Comparison of ENCODE assay signal across 16 cellular contexts in the genomic region with DNA sequence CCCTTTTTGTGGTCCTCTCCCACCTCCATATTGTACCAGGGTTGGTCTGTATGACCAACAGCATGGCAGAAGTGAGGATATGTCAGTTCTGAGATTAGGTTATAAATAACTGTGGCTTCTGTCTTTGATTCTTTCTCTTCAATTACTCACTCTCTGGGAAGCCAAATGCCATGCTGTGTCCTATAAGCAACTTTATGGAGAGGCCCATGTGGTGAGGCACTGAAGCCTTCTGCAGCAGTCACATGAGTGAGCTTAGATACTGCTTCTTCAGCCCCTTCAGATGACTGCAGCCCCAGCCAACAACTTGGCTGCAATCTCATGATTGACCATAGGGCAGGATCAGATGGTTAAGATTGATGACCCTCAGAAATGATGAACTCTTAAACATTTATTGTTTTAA. TPM values are rescaled to one million over a fixed set of nuclear protein-coding genes. Genes with fewer than 3 reads are reported as not detected.
DNase-seq lines count a peak whose midpoint lies in the region; ATAC-seq, FAIRE-seq and TF ChIP-seq lines count a peak whose summit lies in the region.
"Had no signal": no experiment of that assay in that cellular context is flagged by ENCODE, and none has a peak within 500 bp of the region (broad histone marks: within the 10 kb centered on the region; RNA-seq: fewer than 3 reads in every experiment).

No MANE protein-coding gene starts in this region.

- no peaks in the 10 kb centered on the region for H3K9me3 ChIP-seq in Karpas-422 (ENCODE audit: low read length)
- H3K9me3 ChIP-seq in K562 (replicated peaks; ENCODE audit: control insufficient read depth, insufficient read depth, low read depth, low read length): no peaks in the 10 kb centered on the region
- H3K9me3 ChIP-seq in mucosa of rectum (ENCODE audit: control insufficient read depth in 2 of 2, low read length in 2 of 2): no peaks in the 10 kb centered on the region
- H3K9me3 ChIP-seq in pancreas: no peaks in the 10 kb centered on the region
- H3K9me3 ChIP-seq: A549, BLaER1 had no signal

- POLR2A ChIA-PET in K562 (lab: Yijun Ruan, JAX): no interaction called here

- no TSS peak for BruUV-seq in K562 (replicated peaks; lab: Mats Ljungman, UMichigan)

- no peak for TF ChIP-seq POLR2A in K562 (conservative IDR thresholded peaks at IDR 0.05)

- in situ Hi-C loops in K562 (cut with MboI): no loop called here

- H3K9ac ChIP-seq in Karpas-422 (ENCODE audit: low read length) (no peak overlapping the region), K562 (ENCODE audit: insufficient read depth in 1 of 2, low read depth in 2 of 2, low read length in 2 of 2) (no peak overlapping the region), mucosa of rectum (ENCODE audit: low read depth in 1 of 2, low read length in 2 of 2) (no peak overlapping the region)
- H3K9ac ChIP-seq: BLaER1 had no signal

- no peak for DNase-seq in Karpas-422
- DNase-seq in K562 (ENCODE audit: extremely low read depth in 1 of 4, low spot score in 3 of 4): no peak
- no peak for DNase-seq in pancreas
- DNase-seq: AML-193; CD4-positive, CD25-positive, alpha-beta regulatory T cell; DMS53; GOT3; H9; KBM-7 had no signal

- no peaks in the 10 kb centered on the region for H4K20me1 ChIP-seq in Karpas-422 (ENCODE audit: insufficient read depth, low read depth, low read length)
- no peaks in the 10 kb centered on the region for H4K20me1 ChIP-seq in K562 (replicated peaks; ENCODE audit: control insufficient read depth, insufficient read depth, low read length)
- H4K20me1 ChIP-seq: BLaER1 had no signal

- 0 out of 2 replicates have a peak overlapping the region, but pooled peaks have one; percentile 18 for H2AFZ ChIP-seq in Karpas-422 (ENCODE audit: low read length)
- no peak overlapping the region for H2AFZ ChIP-seq in K562 (ENCODE audit: low read depth, low read length)

- no peak for TF ChIP-seq RAD21 in K562 (CRISPR knock-in tag; conservative IDR thresholded peaks at IDR 0.05 in 1 of 2, IDR thresholded peaks at IDR 0.05 in 1 of 2)

- FAIRE-seq in K562 (lab: Jason Lieb, UNC): no peak
- no peak for FAIRE-seq in pancreas (lab: Jason Lieb, UNC)
- FAIRE-seq: A549, GM18507 had no signal

- H3K27ac ChIP-seq in Karpas-422 (ENCODE audit: low read length) (no peak overlapping the region), K562 (ENCODE audit: extremely low read depth, low read depth, low read length) (no peak overlapping the region), mucosa of rectum (ENCODE audit: low read depth in 2 of 2, low read length in 2 of 2) (peak overlapping the region; percentile 65 to 80), pancreas (no peak overlapping the region)
- H3K27ac ChIP-seq: A549, BLaER1, HL-60 had no signal

- H3K9me1 ChIP-seq in K562 (ENCODE audit: control insufficient read depth, insufficient read depth, low read length): no peaks in the 10 kb centered on the region

- no peak overlapping the region for H3K4me2 ChIP-seq in Karpas-422 (ENCODE audit: low read depth, low read length, poor library complexity, severe bottlenecking)
- H3K4me2 ChIP-seq in K562 (ENCODE audit: insufficient read depth, low read length): no peak overlapping the region
- H3K4me2 ChIP-seq: A549, BLaER1 had no signal

- no peaks in the 10 kb centered on the region for H3K27me3 ChIP-seq in Karpas-422 (ENCODE audit: low read length)
- H3K27me3 ChIP-seq in K562 (ENCODE audit: control insufficient read depth in 2 of 2, insufficient read depth in 2 of 2, low read length in 2 of 2): no peaks in the 10 kb centered on the region
- H3K27me3 ChIP-seq in mucosa of rectum (ENCODE audit: control insufficient read depth in 2 of 2, insufficient read depth in 2 of 2, low read length in 2 of 2): no peaks in the 10 kb centered on the region
- no peaks in the 10 kb centered on the region for H3K27me3 ChIP-seq in pancreas
- H3K27me3 ChIP-seq: BLaER1 had no signal

- peaks cover 17% of the 10 kb centered on the region for H3K4me1 ChIP-seq in Karpas-422 (ENCODE audit: low read length)
- no peaks in the 10 kb centered on the region; a peak in 1 of 5 replicates for H3K4me1 ChIP-seq in K562 (replicated peaks in 1 of 2; ENCODE audit: control insufficient read depth in 2 of 2, insufficient read depth in 2 of 2, low read length in 2 of 2)
- peaks cover 38 to 67% of the 10 kb centered on the region in 2 donors for H3K4me1 ChIP-seq in mucosa of rectum (ENCODE audit: control insufficient read depth in 2 of 2, insufficient read depth in 2 of 2, low read length in 2 of 2)
- peaks cover 11 to 13% (median 12%) of the 10 kb centered on the region in 3 donors for H3K4me1 ChIP-seq in pancreas
- H3K4me1 ChIP-seq: BLaER1 had no signal

- ATAC-seq in K562 (no peak), pancreas (no peak), GM18502 (IDR thresholded peaks at IDR 0.05; ENCODE audit: poor library complexity, unreplicated experiment) (no peak), HG03457 (IDR thresholded peaks at IDR 0.05; ENCODE audit: unreplicated experiment) (no peak)
- ATAC-seq: A549 had no signal

- no peak for TF ChIP-seq EP300 in K562 (IDR thresholded peaks at IDR 0.05; ENCODE audit: low read length)

- no peak for TF ChIP-seq CTCF in K562 (IDR thresholded peaks at IDR 0.05 in 2 of 3, conservative IDR thresholded peaks at IDR 0.05 in 1 of 3; ENCODE audit: insufficient read depth in 2 of 3, low read depth in 1 of 3, low read length in 3 of 3)
- no peak for TF ChIP-seq CTCF in pancreas (IDR thresholded peaks at IDR 0.05)

- H3K4me3 ChIP-seq in Karpas-422 (ENCODE audit: low read length): no peak overlapping the region
- no peak overlapping the region for H3K4me3 ChIP-seq in K562
- no peak overlapping the region for H3K4me3 ChIP-seq in mucosa of rectum (ENCODE audit: low read length in 2 of 2)
- H3K4me3 ChIP-seq in pancreas: no peak overlapping the region
- H3K4me3 ChIP-seq: A549, BLaER1 had no signal

- intact Hi-C loops in K562 (cut with micrococcal nuclease) (no loop called here), pancreas (cut with DNase I) (no loop called here)

- H3K9me2 ChIP-seq in Karpas-422 (replicated peaks; ENCODE audit: insufficient read depth, low read length): no peaks in the 10 kb centered on the region; the same call in 1 of the 2 replicates

- H3K79me2 ChIP-seq in Karpas-422 (ENCODE audit: low read length) (no peaks in the 10 kb centered on the region), K562 (ENCODE audit: control insufficient read depth, insufficient read depth, low read length) (no peaks in the 10 kb centered on the region)

- no peaks in the 10 kb centered on the region for H3K36me3 ChIP-seq in Karpas-422 (ENCODE audit: insufficient read depth, low read length)
- no peaks in the 10 kb centered on the region for H3K36me3 ChIP-seq in K562 (ENCODE audit: control insufficient read depth, insufficient read depth, low read length)
- H3K36me3 ChIP-seq in mucosa of rectum (ENCODE audit: control insufficient read depth in 2 of 2, insufficient read depth in 2 of 2, low read length in 2 of 2): no peaks in the 10 kb centered on the region
- H3K36me3 ChIP-seq in pancreas: no peaks in the 10 kb centered on the region
- H3K36me3 ChIP-seq: BLaER1 had no signal

- CTCF ChIA-PET in K562 (lab: Yijun Ruan, JAX; ENCODE audit: low intra/inter-chr PET ratio): no interaction called here

TF ChIP-seq in K562, 482 proteins besides CTCF, POLR2A, EP300 and RAD21 (continues in another document):
- no peak for TF ChIP-seq E4F1 (CRISPR knock-in tag; IDR thresholded peaks at IDR 0.05; ENCODE audit: borderline replicate concordance)

RNA-seq across cellular contexts. Expression of gene SAMD13, which starts 34.0 kb away (rescaled TPM):
- 1.6 and 3.1 TPM in 2 replicates for total RNA-seq in Karpas-422 (2014; rRNA removed; shearing (Covaris generic); ENCODE audit: low replicate concordance)
- total RNA-seq in K562 (2011; cell fraction: chromatin; rRNA removed; ENCODE audit: low replicate concordance): 1.5 TPM in 1 of 2 replicates, not detected in the other
- 0.39 TPM in 1 of 2 replicates, not detected in the other for total RNA-seq in K562 (2011; cell fraction: nucleolus; rRNA removed)
- 1.1 TPM in 1 of 2 replicates, not detected in the other for total RNA-seq in K562 (2011; cell fraction: nucleoplasm; rRNA removed)
- total RNA-seq in K562 (2014; rRNA removed) (0.86 and 1.1 TPM in 2 replicates), K562 (2014; rRNA removed; fragmentation: Illumina TruSeq; extraction: Trizol) (1.1 and 1.3 TPM in 2 replicates), K562 (2015; rRNA removed; fragmentation: Illumina TruSeq; extraction: Trizol) (1.2 and 1.3 TPM in 2 replicates), K562 (2021) (0.56 and 0.78 TPM in 2 replicates), pancreas (1 to 10 TPM in 1 of 6 donors, under 1 TPM in 5; 0.57 to 2.6 (median 0.66) TPM)
- polyA plus RNA-seq in K562 (2011; rRNA removed) (0.39 and 0.96 TPM in 2 replicates), K562 (2014; fragmentation: Illumina TruSeq; extraction: Trizol) (1.1 and 1.2 TPM in 2 replicates), K562 (2014; fragmentation: Nextera tagmentation; extraction: Ambion mirVana) (under 1 TPM; 0.92 to 1.00 TPM), K562 (2014; rRNA removed) (1.7 and 2.7 TPM in 2 replicates), pancreas (1 to 10 TPM in 1 of 2 donors, under 1 TPM in 1; 0.65 to 1.3 TPM)
- polyA plus RNA-seq in K562 (2011; cell fraction: cytosol; rRNA removed): 0.09 and 0.21 TPM in 2 replicates
- 0.25 and 0.78 TPM in 2 replicates for polyA plus RNA-seq in K562 (2011; cell fraction: nucleus; rRNA removed)
- 1.6 and 2.4 TPM in 2 replicates for polyA plus RNA-seq in K562 (2012)
- 0.42 and 1.3 TPM in 2 replicates for polyA minus RNA-seq in K562 (2011; rRNA and poly(A)+ RNA removed)
- not detected in 2 replicates for polyA minus RNA-seq in K562 (2011; cell fraction: cytosol; rRNA and poly(A)+ RNA removed)
- 0.40 TPM in 1 of 2 replicates, not detected in the other for polyA minus RNA-seq in K562 (2011; cell fraction: nucleus; rRNA and poly(A)+ RNA removed)
- total RNA-seq: CD4-positive, CD25-positive, alpha-beta regulatory T cell had no signal

Comparison
In these comparisons a context has a peak if more than half of its experiments do, and no peak if none do; other contexts are left out.
1. H3K27ac ChIP-seq: peak in mucosa of rectum (2 of 2); none in Karpas-422 (single experiment), K562 (single experiment) and pancreas (0 of 4).